ENCODE assay signal across 8 cellular contexts in the genomic region with DNA sequence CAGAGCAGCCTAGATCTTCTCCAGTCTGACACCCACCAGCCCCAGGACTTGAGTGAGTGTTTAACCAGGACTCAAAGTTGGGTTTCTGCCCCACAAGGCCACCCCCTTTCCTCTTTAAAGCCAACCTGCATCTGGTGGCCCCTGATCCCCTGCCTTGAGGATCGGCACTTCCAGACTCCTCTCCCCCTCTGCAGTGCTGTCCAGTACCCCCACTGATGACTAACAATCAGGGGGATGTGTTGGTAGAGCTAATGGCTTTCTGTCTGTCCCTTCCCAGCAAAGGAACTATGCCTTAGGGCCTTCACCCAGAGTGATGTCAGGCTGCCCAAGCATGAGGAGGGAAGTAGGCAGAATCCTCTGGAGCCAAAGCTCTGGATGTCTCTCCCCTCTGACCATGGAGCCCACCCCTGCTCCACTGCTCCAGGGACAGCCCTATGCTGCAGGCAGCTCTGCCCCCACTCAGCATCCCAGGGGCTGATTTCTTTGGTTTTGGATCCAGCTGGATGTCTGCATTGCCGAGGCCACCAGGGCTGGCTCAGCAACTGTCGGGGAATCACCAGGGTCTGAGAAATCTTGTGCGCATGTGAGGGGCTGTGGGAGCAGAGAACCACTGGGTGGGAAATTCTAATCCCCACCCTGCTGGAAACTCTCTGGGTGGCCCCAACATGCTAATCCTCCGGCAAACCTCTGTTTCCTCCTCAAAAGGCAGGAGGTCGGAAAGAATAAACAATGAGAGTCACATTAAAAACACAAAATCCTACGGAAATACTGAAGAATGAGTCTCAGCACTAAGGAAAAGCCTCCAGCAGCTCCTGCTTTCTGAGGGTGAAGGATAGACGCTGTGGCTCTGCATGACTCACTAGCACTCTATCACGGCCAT. TPM values are rescaled to one million over a fixed set of nuclear protein-coding genes. Genes with fewer than 3 reads are reported as not detected.
A peak's percentile ranks its signal among the peaks of the same experiment; 100 is the strongest.
DNase-seq lines count a peak whose midpoint lies in the region; ATAC-seq and TF ChIP-seq lines count a peak whose summit lies in the region.

No MANE protein-coding gene starts in this region.

- no peak overlapping the region for H3K4me3 ChIP-seq in cardiac fibroblast (replicated peaks in 1 of 2; ENCODE audit: low read depth in 2 of 2, low read length in 2 of 2)
- H3K4me3 ChIP-seq in mesodermal cell (ENCODE audit: extremely low read depth, insufficient read depth, low read length, poor library complexity, severe bottlenecking): no peak overlapping the region

- WGBS in mesodermal cell (ENCODE audit: insufficient coverage in 2 of 2), 2 experiments: 37 to 48% methylated on average over 6 of the region's 9 CpGs

- no peak for ATAC-seq in GM21360 (IDR thresholded peaks at IDR 0.05; ENCODE audit: unreplicated experiment)

- peak; percentile 74 for DNase-seq in A172 (ENCODE audit: low spot score)
- DNase-seq in LHCN-M2 (ENCODE audit: low read depth): peak; percentile 82
- peak; percentile 72 to 82 for DNase-seq in cardiac fibroblast (ENCODE audit: low read depth in 2 of 2)
- DNase-seq in KBM-7: no peak
- DNase-seq in DMS153 treated with DMSO at 0.1 percent for 48 hours (lab: John Stamatoyannopoulos, UW; ENCODE audit: unreplicated experiment): no peak
- no peak for DNase-seq in NCI-H748 treated with DMSO at 0.1 percent for 48 hours (lab: John Stamatoyannopoulos, UW)

- H3K9me3 ChIP-seq in mesodermal cell (ENCODE audit: control insufficient read depth, low read length): no peaks in the 10 kb centered on the region

- H3K27ac ChIP-seq in mesodermal cell (ENCODE audit: low read depth, low read length, severe bottlenecking): peak overlapping the region; percentile 89

- H3K36me3 ChIP-seq in mesodermal cell (ENCODE audit: control insufficient read depth, insufficient read depth, low read length): no peaks in the 10 kb centered on the region

- in situ Hi-C loops in KBM-7 (cut with MboI; ENCODE audit: low pct_unique_long_range_greater_than_20kb, low sequenced_read_pairs): loop anchor here (10.0 kb wide), 1 partner anchor 61 kb away; no protein-coding TSS in a partner anchor

- TF ChIP-seq CTCF in cardiac fibroblast (IDR thresholded peaks at IDR 0.05; ENCODE audit: low read depth, low read length): no peak

- peaks cover 48% of the 10 kb centered on the region for H3K4me1 ChIP-seq in mesodermal cell (ENCODE audit: control insufficient read depth, insufficient read depth, low read length, poor library complexity, severe bottlenecking)

RNA-seq across cellular contexts. Expression of a gene that starts 42.9 kb away (rescaled TPM):
- total RNA-seq in A172 (2014; rRNA removed; shearing (Covaris generic)): 157 and 227 TPM in 2 replicates
- total RNA-seq in LHCN-M2 (2014; rRNA removed): 284 and 290 TPM in 2 replicates
- polyA plus RNA-seq in LHCN-M2 (2012): 462 TPM
- polyA plus RNA-seq in mesodermal cell (2013, experiment 1 of 2): 318 TPM
- polyA plus RNA-seq in mesodermal cell (2013, experiment 2 of 2): 281 TPM

RNA-seq across cellular contexts. Expression of a gene that starts 52.0 kb away (rescaled TPM):
- total RNA-seq in A172 (2014; rRNA removed; shearing (Covaris generic)): 11.6 and 12.5 TPM in 2 replicates
- 6.5 and 9.8 TPM in 2 replicates for total RNA-seq in LHCN-M2 (2014; rRNA removed)
- polyA plus RNA-seq in LHCN-M2 (2012): 51.0 TPM
- 22.8 TPM for polyA plus RNA-seq in mesodermal cell (2013, experiment 1 of 2)
- polyA plus RNA-seq in mesodermal cell (2013, experiment 2 of 2): 20.2 TPM

Comparison
In these comparisons a context has a peak if more than half of its experiments do, and no peak if none do; other contexts are left out.
1. DNase-seq: peak in A172 (single experiment), LHCN-M2 (single experiment) and cardiac fibroblast (2 of 2); none in KBM-7 (single experiment), DMS153 treated with DMSO at 0.1 percent for 48 hours (single experiment) and NCI-H748 treated with DMSO at 0.1 percent for 48 hours (single experiment).